Comparison of ENCODE assay signal across 8 cellular contexts in genomic region chr2:106193977-106194778, GRCh38. TPM values are rescaled to one million over a fixed set of nuclear protein-coding genes. Genes with fewer than 3 reads are reported as not detected.
DNase-seq lines count a peak whose midpoint lies in the region; ATAC-seq and TF ChIP-seq lines count a peak whose summit lies in the region.

TSS of gene UXS1 (minus strand) at chr2:106194301. CDS start at chr2:106194241, 60 bp downstream.

- no peaks in the 10 kb centered on the region for H3K36me3 ChIP-seq in ascending aorta
- H3K36me3 ChIP-seq in vagina: no peaks in the 10 kb centered on the region

- H3K27ac ChIP-seq in ascending aorta (peak within 1 kb of the TSS; percentile 74 to 78), right cardiac atrium (ENCODE audit: low read length) (peak within 1 kb of the TSS; percentile 71), vagina (peak within 1 kb of the TSS; percentile 86)

- H3K4me1 ChIP-seq in ascending aorta: peaks cover 0 to 8% of the 10 kb centered on the region in 2 donors
- no peaks in the 10 kb centered on the region for H3K4me1 ChIP-seq in right cardiac atrium (ENCODE audit: control insufficient read depth, insufficient read depth, low read length)
- peaks cover 26% of the 10 kb centered on the region for H3K4me1 ChIP-seq in vagina

- TF ChIP-seq CTCF in ascending aorta (IDR thresholded peaks at IDR 0.05): no peak
- no peak for TF ChIP-seq CTCF in vagina (IDR thresholded peaks at IDR 0.05)

- intact Hi-C loops in T-helper 2 cell treated with Interferon-gamma antibody and Interleukin-4, amounts not matched to agents 100 ng/mL and 5 ng/mL, for 36 hours (cut with micrococcal nuclease): loop anchor here (1.0 to 5.0 kb wide), 9 partner anchors 34 to 1157 kb away; partner anchors contain the start of genes C2orf49 and MRPS9
- intact Hi-C loops in ascending aorta (cut with DNase I): loop anchor here (5.0 to 10.0 kb wide), 7 partner anchors 309 to 857 kb away; partner anchors contain the start of genes C2orf49 and NCK2
- intact Hi-C loops in right cardiac atrium (cut with DNase I): no loop called here
- intact Hi-C loops in vagina (cut with DNase I): no loop called here

- ATAC-seq in GM18499 (IDR thresholded peaks at IDR 0.05; ENCODE audit: insufficient read depth, unreplicated experiment) (peak; percentile 41), HG02943 (IDR thresholded peaks at IDR 0.05; ENCODE audit: low read depth, unreplicated experiment) (peak; percentile 60), right cardiac atrium (peak; percentile 96 to 98)

- under 1% methylated on average over 93 of the region's 93 CpGs for WGBS in right cardiac atrium

- H3K27me3 ChIP-seq in ascending aorta: no peaks in the 10 kb centered on the region
- no peaks in the 10 kb centered on the region for H3K27me3 ChIP-seq in right cardiac atrium (ENCODE audit: control insufficient read depth, insufficient read depth)
- H3K27me3 ChIP-seq in vagina: no peaks in the 10 kb centered on the region

- H3K9me3 ChIP-seq in ascending aorta (no peaks in the 10 kb centered on the region), right cardiac atrium (ENCODE audit: control insufficient read depth, low read length) (no peaks in the 10 kb centered on the region), vagina (no peaks in the 10 kb centered on the region)

- peak in 1 of 2 donors; percentile 48 for TF ChIP-seq POLR2A in vagina (IDR thresholded peaks at IDR 0.05)

- peak within 1 kb of the TSS; percentile 93 to 96 for H3K4me3 ChIP-seq in ascending aorta
- peak within 1 kb of the TSS; percentile 83 for H3K4me3 ChIP-seq in right cardiac atrium (ENCODE audit: low read length)
- H3K4me3 ChIP-seq in vagina: peak within 1 kb of the TSS; percentile 88 to 93

- DNase-seq in NCI-H187 treated with DMSO at 0.1 percent for 48 hours (lab: John Stamatoyannopoulos, UW) (peak; percentile 64), ascending aorta (ENCODE audit: low spot score in 2 of 2) (peak; percentile 93 to 99), right cardiac atrium (peak; percentile 98 to 99 (median 99)), putamen (ENCODE audit: low spot score) (peak; percentile 96), vagina (ENCODE audit: extremely low spot score in 2 of 2) (peak; percentile 95 to 97)

RNA-seq across cellular contexts. Expression of gene UXS1, which starts in this region (rescaled TPM):
- total RNA-seq in T-helper 2 cell treated with Interferon-gamma antibody and Interleukin-4, amounts not matched to agents 100 ng/mL and 5 ng/mL, for 36 hours: 67.7 and 69.8 TPM in 2 replicates
- 146 TPM for total RNA-seq in ascending aorta
- 10 to 100 TPM; 25.7 to 35.4 (median 28.1) TPM for total RNA-seq in right cardiac atrium
- 27.3 TPM for polyA plus RNA-seq in right cardiac atrium
- 35.6 TPM for total RNA-seq in vagina

Comparison
In these comparisons a context has a peak if more than half of its experiments do, and no peak if none do; other contexts are left out.
1. Peak in every context shown above with its lines: DNase-seq, ATAC-seq, H3K4me3 ChIP-seq and H3K27ac ChIP-seq.
2. ATAC-seq: peak in every context shown above with its lines; median percentile 97 in right cardiac atrium; 60 in HG02943; 41 in GM18499.
3. intact Hi-C loops: an anchor here in T-helper 2 cell treated with Interferon-gamma antibody and Interleukin-4, amounts not matched to agents 100 ng/mL and 5 ng/mL, for 36 hours (1.0 to 5.0 kb wide) and ascending aorta (5.0 to 10.0 kb wide); none called in right cardiac atrium and vagina.